In genomic region chr19:16871870-16872269, GRCh38 we compare ENCODE assay signal across 27 cellular contexts. TPM values are rescaled to one million over a fixed set of nuclear protein-coding genes. Genes with fewer than 3 reads are reported as not detected.
DNase-seq lines count a peak whose midpoint lies in the region; ATAC-seq and TF ChIP-seq lines count a peak whose summit lies in the region.
"Had no signal": no experiment of that assay in that cellular context is flagged by ENCODE, and none has a peak within 500 bp of the region (broad histone marks: within the 10 kb centered on the region; RNA-seq: fewer than 3 reads in every experiment).

No MANE protein-coding gene starts in this region.

- H3K4me1 ChIP-seq in heart left ventricle = peaks cover 0 to 24% (median 8%) of the 10 kb centered on the region in 12 donors
- H3K4me1 ChIP-seq in parathyroid adenoma = no peaks in the 10 kb centered on the region

- no peak overlapping the region for H3K4me3 ChIP-seq in heart left ventricle
- H3K4me3 ChIP-seq in parathyroid adenoma (ENCODE audit: low read depth, low read length) = no peak overlapping the region

- H3K9me3 ChIP-seq in heart left ventricle = no peaks in the 10 kb centered on the region
- H3K9me3 ChIP-seq in parathyroid adenoma (ENCODE audit: control insufficient read depth, low read length) = no peaks in the 10 kb centered on the region

- intact Hi-C loops in heart left ventricle (cut with DNase I) = no loop called here
- intact Hi-C loops in Right ventricle myocardium superior (cut with DNase I) = no loop called here

- ATAC-seq in heart left ventricle = peak; percentile 26 to 81 (median 64)
- ATAC-seq in Right ventricle myocardium superior (ENCODE audit: poor library complexity) = no peak
- ATAC-seq in GM18858 (IDR thresholded peaks at IDR 0.05; ENCODE audit: unreplicated experiment) = no peak

- DNase-seq in heart left ventricle (peak in 2 of 5 donors; percentile 54), Right ventricle myocardium superior (no peak), left kidney (ENCODE audit: low read depth, low spot score) (peak; percentile 21), HPDE6-E6E7 (ENCODE audit: extremely low spot score) (no peak), COR-L47 (lab: John Stamatoyannopoulos, UW) (no peak)
- no peak for DNase-seq in activated naive CD4-positive, alpha-beta T cell treated with Interleukin-2 at 50 U/mL for 16 hours
- DNase-seq: activated naive CD8-positive, alpha-beta T cell treated with anti-CD3 and anti-CD28 coated beads for 36 hours; cortex of kidney; glutamatergic neuron; GOT3; MV-4-11; NCI-H1694 treated with DMSO at 0.1 percent for 48 hours; NCI-H226; NK-92 treated with Interleukin-12 subunit alpha and Interleukin-12 subunit beta, amount 100 ng/mL, for 24 hours; RPMI8226; stimulated activated CD4-positive, alpha-beta T cell treated with anti-CD3 and anti-CD28 coated beads, Interleukin-15, amount 100 ng/mL, for 24 hours; SW 1271 had no signal

- WGBS in heart left ventricle, 4 donors = 52 to 66% (median 61%) methylated on average over 7 of the region's 7 CpGs

- no peak overlapping the region for H3K4me2 ChIP-seq in parathyroid adenoma (ENCODE audit: low read length)
- H3K4me2 ChIP-seq: KMS-11 had no signal

- H3K27ac ChIP-seq in heart left ventricle (peak overlapping the region; percentile 50 to 91 (median 74)), parathyroid adenoma (peak overlapping the region; percentile 76)
- H3K27ac ChIP-seq: epithelial cell of prostate, KMS-11 had no signal

- H2AFZ ChIP-seq in parathyroid adenoma = no peak overlapping the region

- no peak for TF ChIP-seq POLR2A in heart left ventricle (IDR thresholded peaks at IDR 0.05)

- TF ChIP-seq CTCF in heart left ventricle (IDR thresholded peaks at IDR 0.05) (no peak), parathyroid adenoma (IDR thresholded peaks at IDR 0.05) (no peak)

- H3K9ac ChIP-seq in parathyroid adenoma = no peak overlapping the region
- H3K9ac ChIP-seq: KMS-11 had no signal

- H3K79me2 ChIP-seq in parathyroid adenoma = peaks cover 14% of the 10 kb centered on the region

- H3K27me3 ChIP-seq in heart left ventricle (no peaks in the 10 kb centered on the region), parathyroid adenoma (ENCODE audit: control insufficient read depth, insufficient read depth, low read length) (no peaks in the 10 kb centered on the region)

- H3K36me3 ChIP-seq in heart left ventricle = peaks cover 3 to 81% (median 66%) of the 10 kb centered on the region in 9 donors
- no peaks in the 10 kb centered on the region for H3K36me3 ChIP-seq in parathyroid adenoma (ENCODE audit: control insufficient read depth, insufficient read depth, low read length)

RNA-seq across cellular contexts. Expression of gene F2RL3, which starts 16.9 kb away (rescaled TPM):
- total RNA-seq in heart left ventricle = 1 to 10 TPM in 5 of 9 donors, under 1 TPM in 4; 0.12 to 4.1 (median 1.2) TPM
- polyA plus RNA-seq in heart left ventricle = 1 to 10 TPM; 1.1 to 4.6 TPM
- 0.16 TPM for total RNA-seq in Right ventricle myocardium superior
- total RNA-seq: A172; activated naive CD8-positive, alpha-beta T cell treated with anti-CD3 and anti-CD28 coated beads for 36 hours; activated T-helper 1 cell treated with anti-CD3 and anti-CD28 coated beads, Interleukin-12 subunit alpha, Interleukin-12 subunit beta, Interleukin-2, Interleukin-4 antibody, amounts not matched to agents 30 ng/mL and 10 ng/mL and 1 ng/mL, durations not matched to agents 14 hours and 24 hours and 36 hours; HT-29; mesothelial cell of epicardium; renal cortical epithelial cell had no signal
- polyA plus RNA-seq: BJ had no signal

RNA-seq across cellular contexts. Expression of gene SIN3B, which starts 42.7 kb away (rescaled TPM):
- total RNA-seq in heart left ventricle = 10 to 100 TPM; 15.2 to 36.6 (median 24.7) TPM
- polyA plus RNA-seq in heart left ventricle = 10 to 100 TPM; 18.2 to 20.7 TPM
- total RNA-seq in Right ventricle myocardium superior = 21.9 TPM

Comparison
In these comparisons a context has a peak if more than half of its experiments do, and no peak if none do; other contexts are left out.
1. ATAC-seq: peak in heart left ventricle (4 of 4); none in Right ventricle myocardium superior (single experiment) and GM18858 (single experiment).